Comparison of ENCODE assay signal across 8 cellular contexts in genomic region chr12:53441040-53441833, GRCh38. TPM values are rescaled to one million over a fixed set of nuclear protein-coding genes. Genes with fewer than 3 reads are reported as not detected.
DNase-seq lines count a peak whose midpoint lies in the region; ATAC-seq and TF ChIP-seq lines count a peak whose summit lies in the region.

PRR13 (plus strand) TSS chr12:53441734; CDS start chr12:53442715, 981 bp downstream.

- no peak for TF ChIP-seq CTCF in GM12875 (IDR thresholded peaks at IDR 0.05; ENCODE audit: borderline replicate concordance, insufficient read depth, low read depth, low read length)
- no peak for TF ChIP-seq CTCF in cardiac muscle cell (IDR thresholded peaks at IDR 0.05; ENCODE audit: low read depth, low read length)
- no peak for TF ChIP-seq CTCF in transverse colon (IDR thresholded peaks at IDR 0.05)

- H3K9me3 ChIP-seq in adipocyte (ENCODE audit: control insufficient read depth, low read length) (no peaks in the 10 kb centered on the region), cardiac muscle cell (ENCODE audit: low read depth) (no peaks in the 10 kb centered on the region), trophoblast cell (ENCODE audit: insufficient read depth, low read depth, low read length) (no peaks in the 10 kb centered on the region), transverse colon (no peaks in the 10 kb centered on the region)

- H3K4me1 ChIP-seq in adipocyte (ENCODE audit: control insufficient read depth, insufficient read depth, low read length) (peaks cover 16% of the 10 kb centered on the region), cardiac muscle cell (ENCODE audit: low read depth) (peaks cover 5% of the 10 kb centered on the region), trophoblast cell (ENCODE audit: control insufficient read depth in 1 of 2, insufficient read depth in 2 of 2, low read length in 2 of 2) (peaks cover 2 to 8% of the 10 kb centered on the region in 2 experiments), transverse colon (peaks cover 15 to 48% (median 27%) of the 10 kb centered on the region in 4 donors)

- WGBS in trophoblast cell (ENCODE audit: extremely low coverage, insufficient coverage, insufficient read length): no CpG with 5 or more reads among the region's 31 CpGs
- 2 to 3% methylated on average over 15 to 30 of the region's 31 CpGs for WGBS in transverse colon (ENCODE audit: low coverage in 1 of 2), 2 donors

- H3K18ac ChIP-seq in trophoblast cell (ENCODE audit: low read length): peak within 1 kb of the TSS; percentile 66

- no peak for TF ChIP-seq EP300 in transverse colon (IDR thresholded peaks at IDR 0.05; ENCODE audit: low read depth)

- intact Hi-C loops in transverse colon (cut with DNase I; ENCODE audit: low total_unique reads): no loop called here

- TF ChIP-seq POLR2A in transverse colon (IDR thresholded peaks at IDR 0.05): peak; percentile 100

- H2AFZ ChIP-seq in trophoblast cell (ENCODE audit: insufficient read depth, low read length, poor library complexity): peak within 1 kb of the TSS; percentile 77

- H2BK5ac ChIP-seq in trophoblast cell (ENCODE audit: low read depth, low read length, poor library complexity): peak within 1 kb of the TSS; percentile 75

- peaks cover 22% of the 10 kb centered on the region for H3K36me3 ChIP-seq in adipocyte (ENCODE audit: control insufficient read depth, insufficient read depth, low read length, severe bottlenecking)
- no peaks in the 10 kb centered on the region for H3K36me3 ChIP-seq in cardiac muscle cell
- peaks cover 7% of the 10 kb centered on the region in 2 experiments for H3K36me3 ChIP-seq in trophoblast cell (ENCODE audit: control insufficient read depth in 1 of 2, insufficient read depth in 2 of 2, low read length in 2 of 2)
- H3K36me3 ChIP-seq in transverse colon: peaks cover 0 to 6% (median 2%) of the 10 kb centered on the region in 4 donors

- peak within 1 kb of the TSS; percentile 49 for H3K4ac ChIP-seq in trophoblast cell (ENCODE audit: low read depth, low read length)

- peak within 1 kb of the TSS; percentile 63 for H4K91ac ChIP-seq in trophoblast cell (ENCODE audit: low read depth, low read length)

- H3K4me3 ChIP-seq in GM12875 (ENCODE audit: low read depth, low read length) (peak within 1 kb of the TSS; percentile 88), adipocyte (ENCODE audit: low read length) (peak within 1 kb of the TSS; percentile 97), cardiac muscle cell (peak within 1 kb of the TSS; percentile 80), trophoblast cell (ENCODE audit: low read depth, low read length) (peak within 1 kb of the TSS; percentile 74), transverse colon (peak within 1 kb of the TSS; percentile 53 to 93 (median 74))

- peak within 1 kb of the TSS; percentile 7 for H4K12ac ChIP-seq in trophoblast cell (ENCODE audit: low read depth, low read length)

- no peak within 1 kb of the TSS for H2BK12ac ChIP-seq in trophoblast cell (ENCODE audit: low read length)

- no peak within 1 kb of the TSS for H3K23ac ChIP-seq in trophoblast cell (ENCODE audit: low read length)

- H3K79me1 ChIP-seq in trophoblast cell (ENCODE audit: low read length): peaks cover 7% of the 10 kb centered on the region

- ATAC-seq in HG02798 (IDR thresholded peaks at IDR 0.05; ENCODE audit: poor library complexity, unreplicated experiment): peak; percentile 100

- H3K27me3 ChIP-seq in adipocyte (replicated peaks; ENCODE audit: control insufficient read depth, insufficient read depth, low read length): no peaks in the 10 kb centered on the region
- no peaks in the 10 kb centered on the region for H3K27me3 ChIP-seq in cardiac muscle cell
- H3K27me3 ChIP-seq in trophoblast cell (ENCODE audit: insufficient read depth, low read length): no peaks in the 10 kb centered on the region
- no peaks in the 10 kb centered on the region for H3K27me3 ChIP-seq in transverse colon

- H3K79me2 ChIP-seq in trophoblast cell (ENCODE audit: control insufficient read depth, insufficient read depth, low read length, poor library complexity): peaks cover 6% of the 10 kb centered on the region

- in situ Hi-C loops in transverse colon (cut with MboI; ENCODE audit: low pct_ligation_motif_present in 1 of 4, low pct_unique_long_range_greater_than_20kb in 1 of 4, low sequenced_read_pairs in 3 of 4): no loop called here

- H2BK120ac ChIP-seq in trophoblast cell (ENCODE audit: insufficient read depth, low read length, poor library complexity): peak within 1 kb of the TSS; percentile 36

- H3K14ac ChIP-seq in trophoblast cell (ENCODE audit: low read length): peak within 1 kb of the TSS; percentile 71

- H3K4me2 ChIP-seq in trophoblast cell (ENCODE audit: low read length): peak within 1 kb of the TSS; percentile 71

- H3K9ac ChIP-seq in adipocyte (ENCODE audit: low read length) (peak within 1 kb of the TSS; percentile 97), trophoblast cell (ENCODE audit: low read length) (peak within 1 kb of the TSS; percentile 89)

- H4K8ac ChIP-seq in trophoblast cell (ENCODE audit: low read depth, low read length): peak within 1 kb of the TSS; percentile 91

- peak; percentile 99 for DNase-seq in NCI-H1436 (lab: John Stamatoyannopoulos, UW)
- DNase-seq in T follicular helper cell (ENCODE audit: low read depth): peak; percentile 98
- peak; percentile 100 for DNase-seq in adipocyte (ENCODE audit: low read depth)
- DNase-seq in cardiac muscle cell (ENCODE audit: low read depth in 1 of 2, low spot score in 1 of 2): peak; percentile 100
- peak; percentile 99 for DNase-seq in trophoblast cell
- peak; percentile 99 for DNase-seq in transverse colon

- H3K27ac ChIP-seq in cardiac muscle cell (peak within 1 kb of the TSS; percentile 93), trophoblast cell (ENCODE audit: low read depth, low read length) (peak within 1 kb of the TSS; percentile 84), transverse colon (peak within 1 kb of the TSS; percentile 91 to 97 (median 95))

- H2AK5ac ChIP-seq in trophoblast cell (ENCODE audit: low read length): peak within 1 kb of the TSS; percentile 40

RNA-seq across cellular contexts. Expression of gene PRR13, which starts in this region (rescaled TPM):
- 42.9 and 48.3 TPM in 2 replicates for total RNA-seq in cardiac muscle cell
- polyA plus RNA-seq in cardiac muscle cell: 169 and 190 TPM in 2 replicates
- 229 and 234 TPM in 2 replicates for polyA plus RNA-seq in trophoblast cell (2013)
- 100 to 1,000 TPM; 175 to 307 (median 261) TPM for total RNA-seq in transverse colon

Comparison
In these comparisons a context has a peak if more than half of its experiments do, and no peak if none do; other contexts are left out.
1. Peak in every context shown above with its lines: DNase-seq, ATAC-seq, H3K4me3 ChIP-seq and H3K27ac ChIP-seq.